In the genomic region with DNA sequence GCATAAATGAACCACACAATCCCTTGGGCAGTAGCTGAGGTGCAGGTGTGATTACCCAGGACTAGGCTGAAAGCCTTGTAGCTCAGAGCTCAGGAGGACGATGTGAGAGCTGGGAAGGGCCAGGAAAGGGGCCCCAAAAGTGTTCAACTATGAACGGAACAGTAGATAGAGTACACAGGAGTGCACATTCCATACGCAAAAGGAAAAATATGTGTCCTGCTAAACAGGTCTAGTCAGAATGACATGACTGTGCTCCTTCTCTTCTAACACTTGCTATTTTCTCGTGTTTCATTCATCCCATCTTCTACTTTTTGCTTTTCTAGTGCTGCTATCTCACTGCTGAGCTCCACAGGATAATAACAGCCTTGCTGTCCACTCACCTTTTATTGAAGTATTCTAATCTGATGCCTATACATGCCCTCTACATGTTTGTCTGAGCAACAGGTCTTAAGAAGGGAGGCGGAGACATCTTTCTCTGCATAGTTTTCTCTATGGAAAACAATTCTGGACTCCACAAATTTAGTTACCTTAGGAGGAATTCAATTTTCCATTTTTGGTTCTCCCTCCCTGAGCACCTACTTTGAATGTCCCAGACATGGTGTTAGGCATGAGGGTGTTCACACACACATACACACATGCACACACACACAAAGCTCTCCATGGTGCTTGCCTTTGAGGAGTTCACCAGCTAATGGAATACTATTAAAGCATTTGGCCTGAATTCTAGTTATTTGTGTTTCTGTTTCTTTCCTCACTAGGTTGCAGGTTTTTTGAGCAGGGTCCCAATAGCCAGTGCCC, we compare ENCODE assay signal across 9 cellular contexts. TPM values are rescaled to one million over a fixed set of nuclear protein-coding genes. Genes with fewer than 3 reads are reported as not detected.
DNase-seq lines count a peak whose midpoint lies in the region; ATAC-seq, FAIRE-seq and TF ChIP-seq lines count a peak whose summit lies in the region.
"Had no signal": no experiment of that assay in that cellular context is flagged by ENCODE, and none has a peak within 500 bp of the region (broad histone marks: within the 10 kb centered on the region; RNA-seq: fewer than 3 reads in every experiment).

No MANE protein-coding gene starts in this region.

- H3K9me3 Mint-ChIP-seq in T-helper 1 cell treated with Interleukin-12 subunit alpha and Interleukin-12 subunit beta and Interleukin-4 antibody, amounts not matched to agents 30 μg/mL and 1 μg/mL, for 36 hours = no peaks in the 10 kb centered on the region
- H3K9me3 Mint-ChIP-seq: neural crest cell had no signal

- no peak for DNase-seq in T-helper 1 cell
- DNase-seq in T-helper 17 cell = no peak
- no peak for DNase-seq in fibroblast of lung (ENCODE audit: low read depth in 2 of 2)
- DNase-seq in small intestine = peak; percentile 20
- no peak for DNase-seq in mesendoderm
- no peak for DNase-seq in NCI-H1436 treated with DMSO at 0.1 percent for 48 hours (lab: John Stamatoyannopoulos, UW)
- DNase-seq in dermis blood vessel endothelial cell = no peak

- ATAC-seq in T-helper 17 cell = no peak

- peaks cover 29% of the 10 kb centered on the region for H3K4me1 ChIP-seq in fibroblast of lung (ENCODE audit: control insufficient read depth, extremely low read depth, insufficient read depth, low read length)
- peaks cover 9 to 46% of the 10 kb centered on the region in 2 donors for H3K4me1 ChIP-seq in small intestine (ENCODE audit: control insufficient read depth in 2 of 2, insufficient read depth in 1 of 2, low read depth in 1 of 2, low read length in 1 of 2)
- peaks cover 13% of the 10 kb centered on the region for H3K4me1 ChIP-seq in mesendoderm (ENCODE audit: control insufficient read depth, low read depth, low read length)

- H4K8ac ChIP-seq in mesendoderm (ENCODE audit: low read depth, low read length) = no peak overlapping the region

- peaks cover 77% of the 10 kb centered on the region for H3K79me2 ChIP-seq in fibroblast of lung (ENCODE audit: control insufficient read depth, insufficient read depth, low read length)
- peaks cover 31% of the 10 kb centered on the region for H3K79me2 ChIP-seq in mesendoderm (ENCODE audit: control insufficient read depth, insufficient read depth, low read length)

- H2BK120ac ChIP-seq in mesendoderm (ENCODE audit: low read depth, low read length) = no peak overlapping the region

- H3K27me3 ChIP-seq in fibroblast of lung (ENCODE audit: control insufficient read depth, insufficient read depth, low read length) (no peaks in the 10 kb centered on the region), small intestine (ENCODE audit: control insufficient read depth in 2 of 2, insufficient read depth in 2 of 2, low read length in 2 of 2) (no peaks in the 10 kb centered on the region), mesendoderm (ENCODE audit: insufficient read depth, low read length, poor library complexity) (no peaks in the 10 kb centered on the region)

- no peaks in the 10 kb centered on the region for H4K20me1 ChIP-seq in fibroblast of lung (ENCODE audit: control insufficient read depth, extremely low read depth, insufficient read depth, low read length)

- H2AFZ ChIP-seq in fibroblast of lung (ENCODE audit: low read length) = no peak overlapping the region

- H2BK5ac ChIP-seq in mesendoderm (ENCODE audit: low read length) = no peak overlapping the region

- no peaks in the 10 kb centered on the region for H3K9me3 ChIP-seq in T-helper 17 cell (ENCODE audit: control insufficient read depth, low read length, poor library complexity, severe bottlenecking)
- no peaks in the 10 kb centered on the region for H3K9me3 ChIP-seq in fibroblast of lung (ENCODE audit: control insufficient read depth, insufficient read depth, low read depth, low read length)
- H3K9me3 ChIP-seq in small intestine (ENCODE audit: control insufficient read depth, low read depth) = no peaks in the 10 kb centered on the region

- H3K36me3 ChIP-seq in fibroblast of lung (ENCODE audit: control insufficient read depth, insufficient read depth, low read length) (no peaks in the 10 kb centered on the region), small intestine (ENCODE audit: control insufficient read depth in 2 of 2, insufficient read depth in 2 of 2, low read length in 2 of 2) (peaks cover 6% of the 10 kb centered on the region in 2 donors), mesendoderm (ENCODE audit: control insufficient read depth, insufficient read depth, low read length) (peaks cover 2% of the 10 kb centered on the region)

- peaks cover 2% of the 10 kb centered on the region for H3K79me1 ChIP-seq in mesendoderm (ENCODE audit: low read length)

- peak overlapping the region; percentile 36 for H3K4me3 Mint-ChIP-seq in T-helper 1 cell treated with Interleukin-12 subunit alpha and Interleukin-12 subunit beta and Interleukin-4 antibody, amounts not matched to agents 30 μg/mL and 1 μg/mL, for 36 hours
- H3K4me3 Mint-ChIP-seq in T-helper 17 cell = peak overlapping the region; percentile 65
- H3K4me3 Mint-ChIP-seq: neural crest cell had no signal

- no peak overlapping the region for H3K18ac ChIP-seq in mesendoderm (ENCODE audit: low read length)

- H3K4me2 ChIP-seq in fibroblast of lung (ENCODE audit: extremely low read depth, insufficient read depth, low read length) (peak overlapping the region; percentile 82), mesendoderm (ENCODE audit: low read length) (no peak overlapping the region)

- FAIRE-seq in small intestine (lab: Jason Lieb, UNC) = no peak

- H3K56ac ChIP-seq in mesendoderm (ENCODE audit: low read length) = no peak overlapping the region

- no peak overlapping the region for H3K9ac ChIP-seq in fibroblast of lung (ENCODE audit: insufficient read depth, low read length)
- H3K9ac ChIP-seq in mesendoderm (ENCODE audit: low read length) = no peak overlapping the region

- H3K27me3 Mint-ChIP-seq in T-helper 1 cell treated with Interleukin-12 subunit alpha and Interleukin-12 subunit beta and Interleukin-4 antibody, amounts not matched to agents 30 μg/mL and 1 μg/mL, for 36 hours (ENCODE audit: low read depth) = no peaks in the 10 kb centered on the region
- H3K27me3 Mint-ChIP-seq in T-helper 17 cell = no peaks in the 10 kb centered on the region

- H3K4me1 Mint-ChIP-seq in T-helper 1 cell treated with Interleukin-12 subunit alpha and Interleukin-12 subunit beta and Interleukin-4 antibody, amounts not matched to agents 30 μg/mL and 1 μg/mL, for 36 hours (ENCODE audit: low read depth) = peaks cover 69% of the 10 kb centered on the region
- peaks cover 59% of the 10 kb centered on the region for H3K4me1 Mint-ChIP-seq in T-helper 17 cell

- no peak overlapping the region for H2BK15ac ChIP-seq in mesendoderm (replicated peaks; ENCODE audit: low read depth)

- H2AK5ac ChIP-seq in mesendoderm (ENCODE audit: low read length) = no peak overlapping the region

- H4K5ac ChIP-seq in mesendoderm (ENCODE audit: low read length) = no peak overlapping the region

- no peak for TF ChIP-seq CTCF in fibroblast of lung (conservative IDR thresholded peaks at IDR 0.05 in 1 of 2, IDR thresholded peaks at IDR 0.05 in 1 of 2; ENCODE audit: low read depth in 1 of 2, low read length in 2 of 2)

- H3K27ac ChIP-seq in fibroblast of lung (ENCODE audit: insufficient read depth, low read length) (peak overlapping the region; percentile 53), small intestine (ENCODE audit: low read depth in 1 of 2, low read length in 1 of 2) (peak overlapping the region; percentile 89 to 90), mesendoderm (ENCODE audit: low read depth, low read length) (no peak overlapping the region)

- H3K23ac ChIP-seq in mesendoderm (ENCODE audit: low read length) = no peak overlapping the region

- peak overlapping the region; percentile 66 to 93 (median 84) for H3K4me3 ChIP-seq in fibroblast of lung (replicated peaks in 1 of 4; ENCODE audit: control extremely low read depth in 1 of 4, insufficient read depth in 1 of 4, low read depth in 3 of 4, low read length in 4 of 4)
- H3K4me3 ChIP-seq in small intestine (ENCODE audit: low read depth in 1 of 2, low read length in 2 of 2) = peak overlapping the region in 1 of 2 donors; percentile 99
- no peak overlapping the region for H3K4me3 ChIP-seq in mesendoderm (ENCODE audit: low read length)

- H3K4ac ChIP-seq in mesendoderm (ENCODE audit: low read depth, low read length) = no peak overlapping the region

- H3K36me3 Mint-ChIP-seq in T-helper 1 cell treated with Interleukin-12 subunit alpha and Interleukin-12 subunit beta and Interleukin-4 antibody, amounts not matched to agents 30 μg/mL and 1 μg/mL, for 36 hours (ENCODE audit: low read depth) = peaks cover 30% of the 10 kb centered on the region
- H3K36me3 Mint-ChIP-seq in T-helper 17 cell (ENCODE audit: low read depth) = peaks cover 6% of the 10 kb centered on the region

- H3K27ac Mint-ChIP-seq in T-helper 1 cell treated with Interleukin-12 subunit alpha and Interleukin-12 subunit beta and Interleukin-4 antibody, amounts not matched to agents 30 μg/mL and 1 μg/mL, for 36 hours = peak overlapping the region; percentile 42
- H3K27ac Mint-ChIP-seq in T-helper 17 cell = peak overlapping the region; percentile 96

- WGBS in small intestine, 3 donors = 25 to 58% (median 35%) methylated on average over 5 of the region's 5 CpGs
- no CpG with 5 or more reads among the region's 5 CpGs for WGBS in mesendoderm (ENCODE audit: extremely low coverage, insufficient coverage, low lambda C conversion rate)

RNA-seq across cellular contexts. Expression of gene S100A10, which starts 3.4 kb away (rescaled TPM):
- total RNA-seq in T-helper 17 cell (100 to 1,000 TPM; 317 to 349 TPM), fibroblast of lung (136 and 141 TPM in 2 replicates), dermis blood vessel endothelial cell (148 and 239 TPM in 2 replicates)
- polyA plus RNA-seq in fibroblast of lung (599 and 750 TPM in 2 replicates), small intestine (1,000 to 10,000 TPM in 2 of 3 donors, 100 to 1,000 TPM in 1; 547 to 1,355 (median 1,268) TPM)
- polyA plus RNA-seq in fibroblast of lung (2012) = 1,283 and 1,489 TPM in 2 replicates
- 47.8 and 52.6 TPM in 2 replicates for polyA minus RNA-seq in fibroblast of lung (ENCODE audit: low replicate concordance)
- polyA plus RNA-seq in mesendoderm (2013, experiment 1 of 2) = 181 TPM
- polyA plus RNA-seq in mesendoderm (2013, experiment 2 of 2) = 187 TPM

RNA-seq across cellular contexts. Expression of gene S100A11, which starts 46.5 kb away (rescaled TPM):
- 100 to 1,000 TPM in 1 of 2 donors, 10 to 100 TPM in 1; 76.4 to 117 TPM for total RNA-seq in T-helper 17 cell
- 21.3 and 55.8 TPM in 2 replicates for total RNA-seq in fibroblast of lung
- 1,144 and 1,638 TPM in 2 replicates for polyA plus RNA-seq in fibroblast of lung
- polyA plus RNA-seq in fibroblast of lung (2012) = 1,472 and 1,736 TPM in 2 replicates
- polyA minus RNA-seq in fibroblast of lung (ENCODE audit: low replicate concordance) = 1,039 and 1,175 TPM in 2 replicates
- polyA plus RNA-seq in small intestine = 100 to 1,000 TPM; 237 to 551 (median 426) TPM
- polyA plus RNA-seq in mesendoderm (2013, experiment 1 of 2) = 847 TPM
- polyA plus RNA-seq in mesendoderm (2013, experiment 2 of 2) = 867 TPM
- total RNA-seq in dermis blood vessel endothelial cell = 12.3 and 24.6 TPM in 2 replicates
